Comparison of ENCODE assay signal across 1 cellular context in genomic region chr9:101028346-101029299, GRCh38.
TF ChIP-seq lines count a peak whose summit lies in the region.

TSS of gene PLPPR1 (plus strand) at chr9:101028727.

TF ChIP-seq in HepG2, 621 proteins besides CTCF, POLR2A, EP300 and RAD21 (continued from another document and continues in another):
- TF ChIP-seq ZNF503 (CRISPR knock-in tag; IDR thresholded peaks at IDR 0.05) (no peak; the same call in 1 of the 2 replicates), SOX13 (IDR thresholded peaks at IDR 0.05) (no peak), SOX13 (CRISPR knock-in tag; conservative IDR thresholded peaks at IDR 0.05 in 1 of 2, IDR thresholded peaks at IDR 0.05 in 1 of 2) (peak in 1 of 2 experiments; percentile 17; a peak in 1 of 4 replicates), GABPB1 (CRISPR knock-in tag; IDR thresholded peaks at IDR 0.05) (peak; percentile 65; the same call in 1 of the 2 replicates), ZNF761 (CRISPR knock-in tag; conservative IDR thresholded peaks at IDR 0.05) (peak; percentile 67), NCOR1 (IDR thresholded peaks at IDR 0.05; ENCODE audit: borderline replicate concordance, low read length) (no peak), MIER2 (CRISPR knock-in tag; IDR thresholded peaks at IDR 0.05) (0 out of 2 replicates have a peak, but pooled peaks have one; percentile 11), GATAD1 (CRISPR knock-in tag; IDR thresholded peaks at IDR 0.05) (no peak; the same call in 1 of the 2 replicates), PAXIP1 (CRISPR knock-in tag; conservative IDR thresholded peaks at IDR 0.05) (peak; percentile 60), SRY (CRISPR knock-in tag; IDR thresholded peaks at IDR 0.05) (peak; percentile 91; the same call in 1 of the 2 replicates), ZFX (CRISPR knock-in tag; IDR thresholded peaks at IDR 0.05; ENCODE audit: low read depth) (0 out of 2 replicates have a peak, but pooled peaks have one; percentile 12), SKIL (CRISPR knock-in tag; IDR thresholded peaks at IDR 0.05; ENCODE audit: borderline replicate concordance) (no peak), ZNF781 (CRISPR knock-in tag; IDR thresholded peaks at IDR 0.05; ENCODE audit: borderline replicate concordance, not compliant biosample characterization) (no peak), ZNF724P (CRISPR knock-in tag; IDR thresholded peaks at IDR 0.05; ENCODE audit: borderline replicate concordance) (0 out of 2 replicates have a peak, but pooled peaks have one; percentile 33), ZNF660 (CRISPR knock-in tag; IDR thresholded peaks at IDR 0.05; ENCODE audit: borderline replicate concordance, low read depth) (no peak), ZBTB33 (CRISPR knock-in tag; IDR thresholded peaks at IDR 0.05) (no peak), MIER3 (CRISPR knock-in tag; IDR thresholded peaks at IDR 0.05; ENCODE audit: borderline replicate concordance) (peak; percentile 22; the same call in 1 of the 2 replicates), ZNF382 (CRISPR knock-in tag; IDR thresholded peaks at IDR 0.05; ENCODE audit: borderline replicate concordance) (no peak), E2F1 (CRISPR knock-in tag; IDR thresholded peaks at IDR 0.05) (peak; percentile 74), KDM4B (CRISPR knock-in tag; IDR thresholded peaks at IDR 0.05) (peak; percentile 13; the same call in 1 of the 2 replicates), BORCS8-MEF2B (CRISPR knock-in tag; IDR thresholded peaks at IDR 0.05) (no peak), KLF16 (CRISPR knock-in tag; IDR thresholded peaks at IDR 0.05) (no peak), EEA1 (CRISPR knock-in tag; IDR thresholded peaks at IDR 0.05; ENCODE audit: borderline replicate concordance) (peak; percentile 16; the same call in 1 of the 2 replicates), GATAD2A (CRISPR knock-in tag; IDR thresholded peaks at IDR 0.05) (peak; percentile 52; the same call in 1 of the 2 replicates), ZKSCAN8 (CRISPR knock-in tag; IDR thresholded peaks at IDR 0.05; ENCODE audit: borderline replicate concordance) (no peak), ZNF572 (CRISPR knock-in tag; IDR thresholded peaks at IDR 0.05) (no peak), NR2F1 (CRISPR knock-in tag; IDR thresholded peaks at IDR 0.05) (no peak), TAF1 (CRISPR knock-in tag; IDR thresholded peaks at IDR 0.05) (peak; percentile 79), HNF4A (CRISPR knock-in tag; IDR thresholded peaks at IDR 0.05) (peak; percentile 52), ZNF615 (CRISPR knock-in tag; IDR thresholded peaks at IDR 0.05; ENCODE audit: borderline replicate concordance) (no peak), TBP (CRISPR knock-in tag; IDR thresholded peaks at IDR 0.05) (no peak), PHF8 (CRISPR knock-in tag; IDR thresholded peaks at IDR 0.05) (peak; percentile 58; the same call in 1 of the 2 replicates), STAG1 (CRISPR knock-in tag; IDR thresholded peaks at IDR 0.05) (peak; percentile 24), MLLT10 (CRISPR knock-in tag; IDR thresholded peaks at IDR 0.05) (no peak)
- TF ChIP-seq, protein P1, sequence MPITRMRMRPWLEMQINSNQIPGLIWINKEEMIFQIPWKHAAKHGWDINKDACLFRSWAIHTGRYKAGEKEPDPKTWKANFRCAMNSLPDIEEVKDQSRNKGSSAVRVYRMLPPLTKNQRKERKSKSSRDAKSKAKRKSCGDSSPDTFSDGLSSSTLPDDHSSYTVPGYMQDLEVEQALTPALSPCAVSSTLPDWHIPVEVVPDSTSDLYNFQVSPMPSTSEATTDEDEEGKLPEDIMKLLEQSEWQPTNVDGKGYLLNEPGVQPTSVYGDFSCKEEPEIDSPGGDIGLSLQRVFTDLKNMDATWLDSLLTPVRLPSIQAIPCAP (CRISPR knock-in tag; IDR thresholded peaks at IDR 0.05; ENCODE audit: low read depth): no peak
- TF ChIP-seq, protein P2, sequence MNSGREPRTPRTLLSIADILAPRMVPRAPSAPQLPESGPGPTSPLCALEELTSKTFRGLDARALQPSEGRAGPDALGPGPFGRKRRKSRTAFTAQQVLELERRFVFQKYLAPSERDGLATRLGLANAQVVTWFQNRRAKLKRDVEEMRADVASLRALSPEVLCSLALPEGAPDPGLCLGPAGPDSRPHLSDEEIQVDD (CRISPR knock-in tag; IDR thresholded peaks at IDR 0.05; ENCODE audit: borderline replicate concordance): no peak
- TF ChIP-seq, protein P3, sequence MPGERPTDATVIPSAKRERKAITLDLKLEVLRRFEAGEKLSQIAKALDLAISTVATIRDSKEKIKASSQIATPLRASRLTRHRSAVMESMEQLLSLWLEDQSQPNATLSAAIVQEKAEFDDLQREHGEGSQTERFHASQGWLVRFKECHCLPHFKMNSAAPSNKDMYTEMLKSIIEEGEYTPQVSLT (CRISPR knock-in tag; IDR thresholded peaks at IDR 0.05; ENCODE audit: borderline replicate concordance, low read depth): no peak
- TF ChIP-seq, protein P4, sequence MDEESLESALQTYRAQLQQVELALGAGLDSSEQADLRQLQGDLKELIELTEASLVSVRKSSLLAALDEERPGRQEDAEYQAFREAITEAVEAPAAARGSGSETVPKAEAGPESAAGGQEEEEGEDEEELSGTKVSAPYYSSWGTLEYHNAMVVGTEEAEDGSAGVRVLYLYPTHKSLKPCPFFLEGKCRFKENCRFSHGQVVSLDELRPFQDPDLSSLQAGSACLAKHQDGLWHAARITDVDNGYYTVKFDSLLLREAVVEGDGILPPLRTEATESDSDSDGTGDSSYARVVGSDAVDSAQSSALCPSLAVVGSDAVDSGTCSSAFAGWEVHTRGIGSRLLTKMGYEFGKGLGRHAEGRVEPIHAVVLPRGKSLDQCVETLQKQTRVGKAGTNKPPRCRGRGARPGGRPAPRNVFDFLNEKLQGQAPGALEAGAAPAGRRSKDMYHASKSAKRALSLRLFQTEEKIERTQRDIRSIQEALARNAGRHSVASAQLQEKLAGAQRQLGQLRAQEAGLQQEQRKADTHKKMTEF (CRISPR knock-in tag; IDR thresholded peaks at IDR 0.05): peak; percentile 69; the same call in 1 of the 2 replicates
- TF ChIP-seq, protein P5, sequence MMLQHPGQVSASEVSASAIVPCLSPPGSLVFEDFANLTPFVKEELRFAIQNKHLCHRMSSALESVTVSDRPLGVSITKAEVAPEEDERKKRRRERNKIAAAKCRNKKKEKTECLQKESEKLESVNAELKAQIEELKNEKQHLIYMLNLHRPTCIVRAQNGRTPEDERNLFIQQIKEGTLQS (CRISPR knock-in tag; IDR thresholded peaks at IDR 0.05): peak; percentile 40; the same call in 1 of the 2 replicates
- TF ChIP-seq, protein P6, sequence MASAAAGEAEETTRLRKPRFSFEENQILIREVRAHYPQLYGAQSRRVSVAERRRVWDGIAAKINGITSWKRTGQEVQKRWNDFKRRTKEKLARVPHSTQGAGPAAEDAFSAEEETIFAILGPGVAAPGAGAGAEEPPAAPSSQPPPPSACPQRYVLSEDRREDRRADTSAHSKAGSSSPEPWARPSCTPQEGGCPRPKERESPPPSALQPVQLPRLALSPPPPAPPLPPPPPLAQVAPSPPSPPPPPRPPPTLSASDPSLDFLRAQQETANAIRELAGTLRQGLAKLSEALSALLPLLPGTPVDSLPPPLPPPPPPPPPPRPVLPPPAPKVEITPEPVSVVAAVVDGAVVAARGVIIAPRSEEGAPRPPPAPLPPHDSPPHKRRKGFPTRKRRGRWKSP (CRISPR knock-in tag; IDR thresholded peaks at IDR 0.05): peak; percentile 92
- TF ChIP-seq, protein P7, sequence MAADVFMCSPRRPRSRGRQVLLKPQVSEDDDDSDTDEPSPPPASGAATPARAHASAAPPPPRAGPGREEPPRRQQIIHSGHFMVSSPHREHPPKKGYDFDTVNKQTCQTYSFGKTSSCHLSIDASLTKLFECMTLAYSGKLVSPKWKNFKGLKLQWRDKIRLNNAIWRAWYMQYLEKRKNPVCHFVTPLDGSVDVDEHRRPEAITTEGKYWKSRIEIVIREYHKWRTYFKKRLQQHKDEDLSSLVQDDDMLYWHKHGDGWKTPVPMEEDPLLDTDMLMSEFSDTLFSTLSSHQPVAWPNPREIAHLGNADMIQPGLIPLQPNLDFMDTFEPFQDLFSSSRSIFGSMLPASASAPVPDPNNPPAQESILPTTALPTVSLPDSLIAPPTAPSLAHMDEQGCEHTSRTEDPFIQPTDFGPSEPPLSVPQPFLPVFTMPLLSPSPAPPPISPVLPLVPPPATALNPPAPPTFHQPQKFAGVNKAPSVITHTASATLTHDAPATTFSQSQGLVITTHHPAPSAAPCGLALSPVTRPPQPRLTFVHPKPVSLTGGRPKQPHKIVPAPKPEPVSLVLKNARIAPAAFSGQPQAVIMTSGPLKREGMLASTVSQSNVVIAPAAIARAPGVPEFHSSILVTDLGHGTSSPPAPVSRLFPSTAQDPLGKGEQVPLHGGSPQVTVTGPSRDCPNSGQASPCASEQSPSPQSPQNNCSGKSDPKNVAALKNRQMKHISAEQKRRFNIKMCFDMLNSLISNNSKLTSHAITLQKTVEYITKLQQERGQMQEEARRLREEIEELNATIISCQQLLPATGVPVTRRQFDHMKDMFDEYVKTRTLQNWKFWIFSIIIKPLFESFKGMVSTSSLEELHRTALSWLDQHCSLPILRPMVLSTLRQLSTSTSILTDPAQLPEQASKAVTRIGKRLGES (CRISPR knock-in tag; IDR thresholded peaks at IDR 0.05; ENCODE audit: borderline replicate concordance): no peak
